In genomic region chr3:183301937-183302580, GRCh38 we compare ENCODE assay signal across 1 cellular context.
TF ChIP-seq lines count a peak whose summit lies in the region.

No MANE protein-coding gene starts in this region.

TF ChIP-seq in IMR-90, 13 proteins besides CTCF, POLR2A, EP300 and RAD21:
- TF ChIP-seq CEBPB (IDR thresholded peaks at IDR 0.05; ENCODE audit: low read depth, low read length) (no peak), CHD1 (IDR thresholded peaks at IDR 0.05; ENCODE audit: low read depth, low read length) (no peak), MAFK (IDR thresholded peaks at IDR 0.05; ENCODE audit: low read depth, low read length) (no peak), FOS (IDR thresholded peaks at IDR 0.05; ENCODE audit: low read depth, low read length) (no peak), NFE2L2 (IDR thresholded peaks at IDR 0.05; ENCODE audit: low read depth, low read length) (no peak), BHLHE40 (IDR thresholded peaks at IDR 0.05; ENCODE audit: low read depth, low read length) (no peak), ELK1 (IDR thresholded peaks at IDR 0.05; ENCODE audit: borderline replicate concordance, low read depth, low read length) (no peak), SMC3 (IDR thresholded peaks at IDR 0.05; ENCODE audit: low read depth, low read length) (no peak), MXI1 (IDR thresholded peaks at IDR 0.05; ENCODE audit: borderline replicate concordance, low read depth, low read length) (no peak), MAZ (IDR thresholded peaks at IDR 0.05; ENCODE audit: borderline replicate concordance, low read depth, low read length) (no peak), RFX5 (IDR thresholded peaks at IDR 0.05; ENCODE audit: low read depth, low read length) (no peak)
- TF ChIP-seq, protein P1, sequence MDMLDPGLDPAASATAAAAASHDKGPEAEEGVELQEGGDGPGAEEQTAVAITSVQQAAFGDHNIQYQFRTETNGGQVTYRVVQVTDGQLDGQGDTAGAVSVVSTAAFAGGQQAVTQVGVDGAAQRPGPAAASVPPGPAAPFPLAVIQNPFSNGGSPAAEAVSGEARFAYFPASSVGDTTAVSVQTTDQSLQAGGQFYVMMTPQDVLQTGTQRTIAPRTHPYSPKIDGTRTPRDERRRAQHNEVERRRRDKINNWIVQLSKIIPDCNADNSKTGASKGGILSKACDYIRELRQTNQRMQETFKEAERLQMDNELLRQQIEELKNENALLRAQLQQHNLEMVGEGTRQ (IDR thresholded peaks at IDR 0.05; ENCODE audit: low read depth, low read length) = no peak
